In the genomic region with DNA sequence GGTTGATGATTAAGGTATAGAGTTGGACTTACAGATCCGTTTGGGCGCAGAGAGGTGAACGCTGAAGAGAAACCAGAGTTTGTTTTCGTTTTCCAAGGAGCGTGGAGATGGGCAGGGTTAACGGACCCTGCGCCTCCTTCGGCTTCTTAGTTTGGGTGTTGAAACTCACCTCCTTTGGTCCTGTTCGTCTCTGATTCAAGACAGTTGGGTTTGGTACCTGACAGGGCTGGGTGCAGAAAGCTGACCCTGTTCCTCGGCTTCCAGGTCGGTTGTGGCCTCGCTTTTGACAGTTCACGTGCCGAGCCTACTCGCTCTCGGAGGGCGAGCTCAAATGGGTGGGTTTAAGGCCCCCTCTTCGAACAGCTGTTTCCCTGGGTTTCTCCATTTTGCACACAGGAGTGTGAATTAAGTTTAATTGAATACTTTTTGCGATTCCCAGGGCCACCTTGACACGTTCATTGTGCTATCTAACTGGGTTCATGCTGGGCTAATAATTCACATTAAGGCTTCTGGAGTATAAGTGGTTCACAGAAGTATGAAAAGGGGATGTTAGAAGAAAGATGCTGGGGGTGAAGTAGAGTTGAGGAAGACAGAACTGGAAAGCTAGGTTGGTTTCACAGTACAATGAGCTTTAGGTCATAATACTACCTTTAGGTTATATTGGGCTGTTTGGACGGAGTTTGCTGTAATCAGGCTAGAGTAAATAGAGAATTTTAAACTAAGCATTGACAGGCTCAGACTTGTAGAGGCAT, we compare ENCODE assay signal across 8 cellular contexts. TPM values are rescaled to one million over a fixed set of nuclear protein-coding genes. Genes with fewer than 3 reads are reported as not detected.
DNase-seq lines count a peak whose midpoint lies in the region; TF ChIP-seq lines count a peak whose summit lies in the region.

No MANE protein-coding gene starts in this region.

- peak overlapping the region; percentile 100 for H3K27ac ChIP-seq in prostate gland

- TF ChIP-seq CTCF in fibroblast of mammary gland (conservative IDR thresholded peaks at IDR 0.05; ENCODE audit: control insufficient read depth, insufficient read depth, low read depth, low read length) (no peak), prostate gland (IDR thresholded peaks at IDR 0.05) (no peak)

- H3K4me1 ChIP-seq in prostate gland (replicated peaks) = no peaks in the 10 kb centered on the region

- intact Hi-C loops in prostate gland (cut with DNase I) = loop anchor here (5.0 to 10.0 kb wide), 7 partner anchors 184 to 486 kb away; a partner anchor contains a TSS

- no peaks in the 10 kb centered on the region for H3K36me3 ChIP-seq in prostate gland

- H3K27me3 ChIP-seq in prostate gland (replicated peaks; ENCODE audit: insufficient read depth) = no peaks in the 10 kb centered on the region

- 0% methylated on average over 21 of the region's 21 CpGs for whole genome bisulfite sequencing in prostate gland

- POLR2A ChIA-PET in HEK293T (lab: Yijun Ruan, JAX) = interaction anchor here (0.9 to 1.6 kb wide), 4 partner anchors 10 to 174 kb away, joined by 3 to 6 read pairs (median 3); no protein-coding TSS in a partner anchor

- peak overlapping the region; percentile 98 for H3K4me3 ChIP-seq in fibroblast of mammary gland (ENCODE audit: control insufficient read depth, low read depth, low read length)
- peak overlapping the region; percentile 61 to 68 for H3K4me3 ChIP-seq in prostate gland

- TF ChIP-seq POLR2A in prostate gland (IDR thresholded peaks at IDR 0.05) = peak; percentile 1

- DNase-seq in NCI-H1092 treated with DMSO at 0.1 percent for 48 hours (lab: John Stamatoyannopoulos, UW) = peak; percentile 19
- no peak for DNase-seq in NCI-H1092 (lab: John Stamatoyannopoulos, UW)
- DNase-seq in HEK293T (ENCODE audit: extremely low spot score) = peak; percentile 14
- DNase-seq in SKM-1 treated with dmso at 0.1 percent for 144 hours (lab: John Stamatoyannopoulos, UW; ENCODE audit: unreplicated experiment) = peak; percentile 28
- DNase-seq in fibroblast of mammary gland (ENCODE audit: low read depth) = no peak
- peak; percentile 27 for DNase-seq in prostate gland (ENCODE audit: low spot score)
- no peak for DNase-seq in stimulated activated naive CD4-positive, alpha-beta T cell treated with Interleukin-2 at 50 U/mL for 16 hours (lab: John Stamatoyannopoulos, UW)
- no peak for DNase-seq in HK-2 (ENCODE audit: unreplicated experiment)

- CTCF ChIA-PET in HEK293T (lab: Yijun Ruan, JAX) = no interaction called here

- no peaks in the 10 kb centered on the region for H3K9me3 ChIP-seq in prostate gland

TF ChIP-seq in HEK293T, 16 proteins besides CTCF, POLR2A, EP300 and RAD21:
- TF ChIP-seq SUZ12 (IDR thresholded peaks at IDR 0.05) = no peak
- TF ChIP-seq L3MBTL2 (conservative IDR thresholded peaks at IDR 0.05) = no peak
- TF ChIP-seq FOXM1 (IDR thresholded peaks at IDR 0.05; ENCODE audit: borderline replicate concordance) = no peak
- no peak for TF ChIP-seq NFRKB (IDR thresholded peaks at IDR 0.05)
- no peak for TF ChIP-seq SP1 (IDR thresholded peaks at IDR 0.05)
- TF ChIP-seq, protein P1, sequence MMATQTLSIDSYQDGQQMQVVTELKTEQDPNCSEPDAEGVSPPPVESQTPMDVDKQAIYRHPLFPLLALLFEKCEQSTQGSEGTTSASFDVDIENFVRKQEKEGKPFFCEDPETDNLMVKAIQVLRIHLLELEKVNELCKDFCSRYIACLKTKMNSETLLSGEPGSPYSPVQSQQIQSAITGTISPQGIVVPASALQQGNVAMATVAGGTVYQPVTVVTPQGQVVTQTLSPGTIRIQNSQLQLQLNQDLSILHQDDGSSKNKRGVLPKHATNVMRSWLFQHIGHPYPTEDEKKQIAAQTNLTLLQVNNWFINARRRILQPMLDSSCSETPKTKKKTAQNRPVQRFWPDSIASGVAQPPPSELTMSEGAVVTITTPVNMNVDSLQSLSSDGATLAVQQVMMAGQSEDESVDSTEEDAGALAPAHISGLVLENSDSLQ (IDR thresholded peaks at IDR 0.05) = no peak

RNA-seq across cellular contexts. Expression of a gene that starts 0.6 kb away (rescaled TPM):
- total RNA-seq in prostate gland = 10 to 100 TPM; 20.1 to 24.4 TPM

Comparison
In these comparisons a context has a peak if more than half of its experiments do, and no peak if none do; other contexts are left out.
1. DNase-seq: peak in NCI-H1092 treated with DMSO at 0.1 percent for 48 hours (single experiment), HEK293T (single experiment), SKM-1 treated with dmso at 0.1 percent for 144 hours (single experiment) and prostate gland (single experiment); none in NCI-H1092 (single experiment), fibroblast of mammary gland (single experiment), stimulated activated naive CD4-positive, alpha-beta T cell treated with Interleukin-2 at 50 U/mL for 16 hours (single experiment) and HK-2 (single experiment).